Comparison of ENCODE assay signal across 18 cellular contexts in genomic region chr11:21446939-21447590, GRCh38.
DNase-seq lines count a peak whose midpoint lies in the region; ATAC-seq and TF ChIP-seq lines count a peak whose summit lies in the region.
"Had no signal": no experiment of that assay in that cellular context is flagged by ENCODE, and none has a peak within 500 bp of the region (broad histone marks: within the 10 kb centered on the region; RNA-seq: fewer than 3 reads in every experiment).

No MANE protein-coding gene starts in this region.

- H3K27ac Mint-ChIP-seq in Calu3 (ENCODE audit: unreplicated experiment), result no peak overlapping the region
- H3K27ac Mint-ChIP-seq: activated B cell treated with CpG ODN at 0.5 μM for 24 hours had no signal

- H3K27me3 ChIP-seq in foreskin keratinocyte, result no peaks in the 10 kb centered on the region
- H3K27me3 ChIP-seq in testis, result no peaks in the 10 kb centered on the region
- no peaks in the 10 kb centered on the region for H3K27me3 ChIP-seq in ascending aorta
- H3K27me3 ChIP-seq in prostate gland (replicated peaks; ENCODE audit: insufficient read depth), result no peaks in the 10 kb centered on the region

- TF ChIP-seq POLR2A in testis (IDR thresholded peaks at IDR 0.05), result no peak
- no peak for TF ChIP-seq POLR2A in prostate gland (IDR thresholded peaks at IDR 0.05)

- peaks cover 7% of the 10 kb centered on the region for H3K4me1 ChIP-seq in foreskin keratinocyte
- H3K4me1 ChIP-seq in testis, result no peaks in the 10 kb centered on the region
- no peaks in the 10 kb centered on the region for H3K4me1 ChIP-seq in ascending aorta
- H3K4me1 ChIP-seq in prostate gland (replicated peaks), result no peaks in the 10 kb centered on the region
- H3K4me1 ChIP-seq: left ventricle myocardium inferior had no signal

- H3K36me3 Mint-ChIP-seq in Calu3 (ENCODE audit: insufficient read depth, unreplicated experiment), result no peaks in the 10 kb centered on the region

- no peaks in the 10 kb centered on the region for H3K9me3 Mint-ChIP-seq in Calu3 (ENCODE audit: low read depth, unreplicated experiment)

- no TSS peak for BruUV-seq in Calu3 (replicated peaks; lab: Mats Ljungman, UMichigan)

- WGBS in testis, 2 donors, result 77 to 81% methylated on average over 2 of the region's 2 CpGs
- 85% methylated on average over 2 of the region's 2 CpGs for WGBS in prostate gland

- no peaks in the 10 kb centered on the region for H3K9me3 ChIP-seq in testis
- H3K9me3 ChIP-seq in ascending aorta, result no peaks in the 10 kb centered on the region
- H3K9me3 ChIP-seq in prostate gland, result no peaks in the 10 kb centered on the region

- no peaks in the 10 kb centered on the region for H3K36me3 ChIP-seq in testis (ENCODE audit: low read depth, missing control alignments)
- no peaks in the 10 kb centered on the region for H3K36me3 ChIP-seq in ascending aorta
- H3K36me3 ChIP-seq in prostate gland, result no peaks in the 10 kb centered on the region
- H3K36me3 ChIP-seq: left ventricle myocardium inferior had no signal

- H3K4me1 Mint-ChIP-seq in Calu3 (ENCODE audit: low read depth, unreplicated experiment), result no peaks in the 10 kb centered on the region
- H3K4me1 Mint-ChIP-seq: activated B cell treated with CpG ODN at 0.5 μM for 24 hours had no signal

- intact Hi-C loops in testis (cut with DNase I; ENCODE audit: low total_unique reads) (no loop called here), Calu3 (cut with micrococcal nuclease; ENCODE audit: unreplicated experiment) (no loop called here), ascending aorta (cut with DNase I) (no loop called here), prostate gland (cut with DNase I) (no loop called here)

- TF ChIP-seq CTCF in foreskin keratinocyte (conservative IDR thresholded peaks at IDR 0.05) (no peak), testis (IDR thresholded peaks at IDR 0.05) (no peak), Calu3 (IDR thresholded peaks at IDR 0.05; ENCODE audit: unreplicated experiment) (no peak), ascending aorta (IDR thresholded peaks at IDR 0.05) (no peak), prostate gland (IDR thresholded peaks at IDR 0.05) (no peak)

- H3K27ac ChIP-seq in foreskin keratinocyte, result no peak overlapping the region
- H3K27ac ChIP-seq in testis, result no peak overlapping the region
- no peak overlapping the region for H3K27ac ChIP-seq in ascending aorta
- no peak overlapping the region for H3K27ac ChIP-seq in prostate gland
- H3K27ac ChIP-seq: left ventricle myocardium inferior had no signal

- CTCF ChIA-PET in Calu3 (lab: Charles Lee), result no interaction called here

- DNase-seq in foreskin keratinocyte (peak; percentile 30 to 64), testis (no peak), Calu3 (no peak), ascending aorta (ENCODE audit: low spot score in 2 of 2) (no peak), prostate gland (ENCODE audit: low spot score) (no peak)
- DNase-seq: activated B cell treated with CpG ODN at 0.5 μM for 24 hours; activated CD8-positive, alpha-beta memory T cell treated with anti-CD3 and anti-CD28 coated beads for 24 hours; amniotic stem cell; Karpas-422; left ventricle myocardium inferior; NCI-H1417 treated with DMSO at 0.1 percent for 48 hours; NCI-H345; SHP77; stimulated activated CD4-positive, alpha-beta T cell treated with anti-CD3 and anti-CD28 coated beads, Interleukin-4, amount 100 ng/mL, for 1 hour; stimulated activated CD8-positive, alpha-beta memory T cell treated with anti-CD3 and anti-CD28 coated beads, Interleukin-4, amount 100 ng/mL, for 48 hours had no signal

- no peaks in the 10 kb centered on the region for H3K27me3 Mint-ChIP-seq in Calu3 (ENCODE audit: unreplicated experiment)
- H3K27me3 Mint-ChIP-seq: activated B cell treated with CpG ODN at 0.5 μM for 24 hours had no signal

- no peak overlapping the region for H3K4me3 Mint-ChIP-seq in Calu3 (ENCODE audit: low read depth, unreplicated experiment)
- H3K4me3 Mint-ChIP-seq: activated B cell treated with CpG ODN at 0.5 μM for 24 hours had no signal

- H3K4me3 ChIP-seq in testis, result no peak overlapping the region
- H3K4me3 ChIP-seq in ascending aorta, result no peak overlapping the region
- no peak overlapping the region for H3K4me3 ChIP-seq in prostate gland
- H3K4me3 ChIP-seq: left ventricle myocardium inferior had no signal

- ATAC-seq in GM18511 (IDR thresholded peaks at IDR 0.05; ENCODE audit: unreplicated experiment), result peak; percentile 84
- ATAC-seq in GM21717 (IDR thresholded peaks at IDR 0.05; ENCODE audit: unreplicated experiment), result peak; percentile 67
- peak; percentile 66 for ATAC-seq in HG03342 (IDR thresholded peaks at IDR 0.05; ENCODE audit: unreplicated experiment)
- peak; percentile 95 for ATAC-seq in foreskin keratinocyte

Comparison
In these comparisons a context has a peak if more than half of its experiments do, and no peak if none do; other contexts are left out.
1. DNase-seq: peak in foreskin keratinocyte (2 of 2); none in testis (single experiment), Calu3 (single experiment), ascending aorta (0 of 2) and prostate gland (single experiment).
2. Peak in every context shown above with its lines, with median percentiles within 50 percentile points of each other: ATAC-seq.